7 cellular contexts compared by ENCODE assay signal in genomic region chr3:53195602-53196574, GRCh38. TPM values are rescaled to one million over a fixed set of nuclear protein-coding genes. Genes with fewer than 3 reads are reported as not detected.
DNase-seq lines count a peak whose midpoint lies in the region; ATAC-seq and TF ChIP-seq lines count a peak whose summit lies in the region.

No MANE protein-coding gene starts in this region.

- ATAC-seq in activated CD4-positive, CD25-positive, alpha-beta regulatory T cell treated with anti-CD3 and anti-CD28 coated beads, Interleukin-2, amount 50 U/mL, for 24 hours: peak; percentile 69 to 74
- peak; percentile 79 for ATAC-seq in lung (ENCODE audit: insufficient read depth, low FRiP score)

- H3K27ac ChIP-seq in lung (ENCODE audit: low read depth in 1 of 2, low read length in 1 of 2): no peak overlapping the region

- H3K4me1 Mint-ChIP-seq in chondrocyte (ENCODE audit: low read depth): peaks cover 33% of the 10 kb centered on the region

- no peaks in the 10 kb centered on the region for H3K27me3 ChIP-seq in lung (ENCODE audit: control insufficient read depth, insufficient read depth)

- no peaks in the 10 kb centered on the region for H3K36me3 Mint-ChIP-seq in chondrocyte (ENCODE audit: low read depth)

- no peaks in the 10 kb centered on the region for H3K9me3 ChIP-seq in lung (ENCODE audit: control insufficient read depth in 2 of 2, insufficient read depth in 1 of 2, low read length in 1 of 2)

- in situ Hi-C loops in GM13976 (cut with MboI; ENCODE audit: low sequenced_read_pairs, unreplicated experiment): no loop called here

- no peak overlapping the region for H3K4me3 Mint-ChIP-seq in chondrocyte (ENCODE audit: unreplicated experiment)

- TF ChIP-seq CTCF in GM13976 (IDR thresholded peaks at IDR 0.05; ENCODE audit: borderline replicate concordance, control extremely low read depth, extremely low read depth, insufficient read depth, missing control alignments): peak; percentile 94
- TF ChIP-seq CTCF in chondrocyte (IDR thresholded peaks at IDR 0.05): peak; percentile 99
- TF ChIP-seq CTCF in lung (IDR thresholded peaks at IDR 0.05; ENCODE audit: control extremely low read depth, extremely low read depth): peak; percentile 87

- WGBS in lung, 2 donors: 23 to 28% methylated on average over 34 to 36 of the region's 36 CpGs

- H3K36me3 ChIP-seq in lung (ENCODE audit: control insufficient read depth in 2 of 2, insufficient read depth in 2 of 2, low read length in 2 of 2): peaks cover 0 to 13% of the 10 kb centered on the region in 2 donors

- peak; percentile 87 for DNase-seq in GM13976 (ENCODE audit: low spot score)
- DNase-seq in LoVo (ENCODE audit: low spot score): peak; percentile 56
- DNase-seq in chondrocyte (ENCODE audit: low spot score): peak; percentile 67
- peak; percentile 51 for DNase-seq in lung (ENCODE audit: low spot score)
- peak; percentile 10 to 13 for DNase-seq in stimulated activated CD8-positive, alpha-beta memory T cell treated with anti-CD3 and anti-CD28 coated beads, Interleukin-4, amount 100 ng/mL, for 1 hour (ENCODE audit: low read depth in 2 of 2, low spot score in 1 of 2)
- DNase-seq in middle frontal gyrus (ENCODE audit: extremely low spot score, low spot score): no peak

- H3K27ac Mint-ChIP-seq in chondrocyte (ENCODE audit: unreplicated experiment): no peak overlapping the region

- H3K4me3 ChIP-seq in lung: no peak overlapping the region

- no peaks in the 10 kb centered on the region for H3K9me3 Mint-ChIP-seq in chondrocyte (ENCODE audit: low read depth)

- no peaks in the 10 kb centered on the region for H3K27me3 Mint-ChIP-seq in chondrocyte (ENCODE audit: low read depth)

- H3K4me1 ChIP-seq in lung (ENCODE audit: control insufficient read depth in 2 of 2, insufficient read depth in 2 of 2, low read length in 2 of 2): peaks cover 0 to 3% of the 10 kb centered on the region in 2 donors

RNA-seq across cellular contexts. Expression of gene PRKCD, which starts 34.9 kb away (rescaled TPM):
- 11.6 to 20.0 TPM (median 17.1 TPM) in 3 replicates for total RNA-seq in chondrocyte
- 10 to 100 TPM; 34.9 to 85.2 TPM for total RNA-seq in lung
- polyA plus RNA-seq in lung: 10 to 100 TPM; 47.3 to 84.5 TPM

RNA-seq across cellular contexts. Expression of gene TKT, which starts 59.9 kb away (rescaled TPM):
- total RNA-seq in chondrocyte (165 to 299 TPM (median 169 TPM) in 3 replicates), lung (100 to 1,000 TPM; 351 to 498 TPM)
- 100 to 1,000 TPM; 456 TPM for polyA plus RNA-seq in lung
